Comparison of ENCODE assay signal across 20 cellular contexts in genomic region chr2:241821460-241822263, GRCh38. TPM values are rescaled to one million over a fixed set of nuclear protein-coding genes. Genes with fewer than 3 reads are reported as not detected.
DNase-seq lines count a peak whose midpoint lies in the region; ATAC-seq and TF ChIP-seq lines count a peak whose summit lies in the region.
"Had no signal": no experiment of that assay in that cellular context is flagged by ENCODE, and none has a peak within 500 bp of the region (broad histone marks: within the 10 kb centered on the region; RNA-seq: fewer than 3 reads in every experiment).

No MANE protein-coding gene starts in this region.

- no peak for TF ChIP-seq EP300 in sigmoid colon (IDR thresholded peaks at IDR 0.05)
- TF ChIP-seq EP300 in gastroesophageal sphincter (IDR thresholded peaks at IDR 0.05), result no peak

- no peak overlapping the region for H3K4me3 ChIP-seq in sigmoid colon
- H3K4me3 ChIP-seq in gastroesophageal sphincter, result no peak overlapping the region
- H3K4me3 ChIP-seq in MM.1S (ENCODE audit: low read length), result no peak overlapping the region
- H3K4me3 ChIP-seq: thyroid gland had no signal

- no peak for TF ChIP-seq POLR2A in sigmoid colon (IDR thresholded peaks at IDR 0.05)
- no peak for TF ChIP-seq POLR2A in gastroesophageal sphincter (IDR thresholded peaks at IDR 0.05)

- no peaks in the 10 kb centered on the region for H3K9me3 ChIP-seq in sigmoid colon
- H3K9me3 ChIP-seq in gastroesophageal sphincter, result peaks cover 0 to 2% (median 0%) of the 10 kb centered on the region in 3 donors
- no peaks in the 10 kb centered on the region for H3K9me3 ChIP-seq in MM.1S (replicated peaks; ENCODE audit: insufficient read depth, low read length)
- H3K9me3 ChIP-seq: thyroid gland had no signal

- H3K9ac ChIP-seq in MM.1S (ENCODE audit: low read length), result no peak overlapping the region

- no peaks in the 10 kb centered on the region for H3K36me3 ChIP-seq in sigmoid colon
- H3K36me3 ChIP-seq in gastroesophageal sphincter, result no peaks in the 10 kb centered on the region
- no peaks in the 10 kb centered on the region for H3K36me3 ChIP-seq in MM.1S (replicated peaks; ENCODE audit: insufficient read depth, low read length)
- H3K36me3 ChIP-seq: thyroid gland had no signal

- no peak overlapping the region for H3K27ac ChIP-seq in sigmoid colon
- no peak overlapping the region for H3K27ac ChIP-seq in gastroesophageal sphincter
- H3K27ac ChIP-seq in MM.1S (ENCODE audit: low read length), result no peak overlapping the region
- H3K27ac ChIP-seq: thyroid gland had no signal

- TF ChIP-seq CTCF in sigmoid colon (IDR thresholded peaks at IDR 0.05) (no peak), gastroesophageal sphincter (IDR thresholded peaks at IDR 0.05) (no peak), MM.1S (IDR thresholded peaks at IDR 0.05; ENCODE audit: low read length) (no peak)

- no peaks in the 10 kb centered on the region for H3K79me2 ChIP-seq in MM.1S (ENCODE audit: low read length)

- no peaks in the 10 kb centered on the region for H3F3A ChIP-seq in MM.1S (ENCODE audit: insufficient read depth, low read length)

- H2AFZ ChIP-seq in MM.1S (ENCODE audit: low read length), result no peak overlapping the region

- no peak overlapping the region for H3K4me2 ChIP-seq in MM.1S (ENCODE audit: low read depth, low read length)

- intact Hi-C loops in sigmoid colon (cut with DNase I), result no loop called here

- DNase-seq in activated CD8-positive, alpha-beta memory T cell treated with anti-CD3 and anti-CD28 coated beads for 24 hours, result peak; percentile 60
- DNase-seq in activated CD8-positive, alpha-beta memory T cell treated with anti-CD3 and anti-CD28 coated beads, Interleukin-2, amount 50 U/mL, for 4 hours, result no peak
- peak; percentile 6 for DNase-seq in epidermal melanocyte (ENCODE audit: insufficient read length, low spot score)
- peak; percentile 63 for DNase-seq in sigmoid colon
- no peak for DNase-seq in HuH-7 (ENCODE audit: low spot score)
- DNase-seq in MM.1S, result no peak
- DNase-seq: NCI-H2029 treated with DMSO at 0.1 percent for 48 hours, NCI-H524 treated with DMSO at 0.1 percent for 48 hours, thyroid gland had no signal

- H3K27me3 ChIP-seq in sigmoid colon (peaks cover 0 to 39% (median 0%) of the 10 kb centered on the region in 3 donors), gastroesophageal sphincter (peaks cover 55% of the 10 kb centered on the region), MM.1S (replicated peaks; ENCODE audit: insufficient read depth, low read length) (peaks cover 29% of the 10 kb centered on the region)
- H3K27me3 ChIP-seq: thyroid gland had no signal

- no peaks in the 10 kb centered on the region for H3K9me2 ChIP-seq in MM.1S (replicated peaks; ENCODE audit: insufficient read depth, low read length)

- ATAC-seq in gastroesophageal sphincter, result no peak
- ATAC-seq: CD8-positive, alpha-beta T cell; SK-N-SH treated with all-trans-retinoic acid at 6 μM for 48 hours had no signal

- H3K4me1 ChIP-seq in sigmoid colon (no peaks in the 10 kb centered on the region), gastroesophageal sphincter (no peaks in the 10 kb centered on the region), MM.1S (ENCODE audit: low read length) (no peaks in the 10 kb centered on the region)
- H3K4me1 ChIP-seq: thyroid gland had no signal

- no peaks in the 10 kb centered on the region for H4K20me1 ChIP-seq in MM.1S (ENCODE audit: insufficient read depth, low read length)

- 68 to 87% methylated on average over 28 of the region's 28 CpGs for WGBS in sigmoid colon, 2 donors
- WGBS in gastroesophageal sphincter (ENCODE audit: low coverage in 1 of 2), 2 donors, result 57 to 93% methylated on average over 3 to 4 of the region's 28 CpGs

TF ChIP-seq in PFSK-1, 5 proteins besides CTCF, POLR2A, EP300 and RAD21:
- TF ChIP-seq TAF1 (IDR thresholded peaks at IDR 0.05; ENCODE audit: borderline replicate concordance, insufficient read depth, low read length), result no peak
- TF ChIP-seq FOXP2 (optimal IDR thresholded peaks at IDR 0.05; ENCODE audit: borderline replicate concordance, extremely low read depth, extremely low read length, insufficient read depth), result peak; percentile 10

RNA-seq across cellular contexts. Expression of gene NEU4, which starts 12.7 kb away (rescaled TPM):
- 0.75 TPM for polyA plus RNA-seq in PFSK-1 (2012; ENCODE audit: insufficient read length, low read depth)
- total RNA-seq in sigmoid colon, result 1 to 10 TPM in 1 of 4 donors, under 1 TPM in 2, not detected in 1; 0.36 to 3.6 (median 0.49) TPM
- 10 to 100 TPM; 16.3 to 66.1 (median 39.1) TPM for polyA plus RNA-seq in sigmoid colon
- 1 to 10 TPM in 1 of 4 donors, under 1 TPM in 1, not detected in 2; 0.47 to 2.0 TPM for total RNA-seq in gastroesophageal sphincter
- total RNA-seq: A172, bronchial epithelial cell, fibroblast of villous mesenchyme, M059J had no signal
- polyA plus RNA-seq: neural cell had no signal

RNA-seq across cellular contexts. Expression of gene PDCD1, which starts 37.0 kb away (rescaled TPM):
- polyA plus RNA-seq in PFSK-1 (2012; ENCODE audit: insufficient read length, low read depth), result 0.28 TPM
- total RNA-seq in sigmoid colon, result under 1 TPM in 3 of 4 donors, not detected in 1; 0.14 to 0.99 (median 0.36) TPM
- 1 to 10 TPM in 1 of 3 donors, not detected in 2; 3.2 TPM for polyA plus RNA-seq in sigmoid colon
- total RNA-seq in gastroesophageal sphincter, result under 1 TPM in 2 of 4 donors, not detected in 2; 0.19 to 0.54 TPM
- total RNA-seq: A172, bronchial epithelial cell, fibroblast of villous mesenchyme, HT-29, M059J had no signal
- polyA plus RNA-seq: neural cell had no signal

RNA-seq across cellular contexts. Expression of gene GAL3ST2, which starts 45.0 kb away (rescaled TPM):
- polyA plus RNA-seq in PFSK-1 (2012; ENCODE audit: insufficient read length, low read depth), result 1.1 TPM
- total RNA-seq in sigmoid colon (under 1 TPM in 2 of 4 donors, not detected in 2; 0.33 to 0.68 TPM), gastroesophageal sphincter (under 1 TPM in 1 of 4 donors, not detected in 3; 0.40 TPM)
- polyA plus RNA-seq in sigmoid colon, result 10 to 100 TPM in 1 of 3 donors, 1 to 10 TPM in 2; 3.0 to 13.6 (median 4.2) TPM
- total RNA-seq: A172, bronchial epithelial cell, HT-29, M059J, thyroid gland had no signal
- polyA plus RNA-seq: neural cell had no signal

RNA-seq across cellular contexts. Expression of gene RTP5, which starts 47.9 kb away (rescaled TPM):
- polyA plus RNA-seq in PFSK-1 (2012; ENCODE audit: insufficient read length, low read depth), result not detected
- under 1 TPM in 1 of 4 donors, not detected in 3; 0.16 TPM for total RNA-seq in sigmoid colon
- polyA plus RNA-seq in sigmoid colon, result under 1 TPM in 1 of 3 donors, not detected in 2; 0.19 TPM
- total RNA-seq in gastroesophageal sphincter, result not detected
- total RNA-seq: A172, bronchial epithelial cell, fibroblast of villous mesenchyme, HT-29, M059J, right cardiac atrium had no signal

Comparison
In these comparisons a context has a peak if more than half of its experiments do, and no peak if none do; other contexts are left out.
1. DNase-seq: peak in activated CD8-positive, alpha-beta memory T cell treated with anti-CD3 and anti-CD28 coated beads for 24 hours (single experiment), epidermal melanocyte (single experiment) and sigmoid colon (single experiment); none in activated CD8-positive, alpha-beta memory T cell treated with anti-CD3 and anti-CD28 coated beads, Interleukin-2, amount 50 U/mL, for 4 hours (single experiment), HuH-7 (single experiment) and MM.1S (single experiment).